ENCODE assay signal across 35 cellular contexts in the genomic region with DNA sequence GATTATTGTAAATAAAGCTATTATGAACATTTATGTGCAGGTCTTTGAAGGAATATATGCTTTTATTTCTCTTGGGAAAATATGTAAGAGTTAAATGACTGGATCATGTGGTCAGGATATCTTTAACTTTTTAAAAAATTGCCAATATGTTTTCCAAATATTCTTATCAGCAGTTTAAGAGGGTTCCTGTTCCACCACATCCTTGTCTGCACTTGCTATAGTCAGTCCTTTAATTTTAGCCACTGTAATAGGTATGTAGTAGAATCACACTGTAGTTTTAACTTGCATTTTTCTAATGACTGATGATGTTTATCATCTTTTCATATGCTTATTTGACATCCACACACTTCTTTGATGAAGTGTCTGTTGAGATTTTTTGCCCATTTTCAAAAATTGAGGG.
"Had no signal": no experiment of that assay in that cellular context is flagged by ENCODE, and none has a peak within 500 bp of the region (broad histone marks: within the 10 kb centered on the region; RNA-seq: fewer than 3 reads in every experiment).

No MANE protein-coding gene starts in this region.

- H3K9me3 ChIP-seq: MG63 had no signal

- H3K27me3 ChIP-seq: MG63 had no signal

- DNase-seq: Karpas-422, Kasumi-1, MG63, MM.1S, MV-4-11, NCI-H1048, NCI-H1092, NCI-H1092 treated with DMSO at 0.1 percent for 48 hours, NCI-H1105, NCI-H1105 treated with DMSO at 0.1 percent for 48 hours, NCI-H1417, NCI-H1417 treated with DMSO at 0.1 percent for 48 hours, NCI-H1436, NCI-H1436 treated with DMSO at 0.1 percent for 48 hours, NCI-H146, NCI-H1694, NCI-H1694 treated with DMSO at 0.1 percent for 48 hours, NCI-H187, NCI-H187 treated with DMSO at 0.1 percent for 48 hours, NCI-H1930, NCI-H2029, NCI-H2029 treated with DMSO at 0.1 percent for 48 hours, NCI-H2081, NCI-H2081 treated with DMSO at 0.1 percent for 48 hours, NCI-H2107, NCI-H2171, NCI-H2171 treated with DMSO at 0.1 percent for 48 hours, NCI-H2227 treated with DMSO at 0.1 percent for 48 hours, NCI-H226, NCI-H345, NCI-H446 treated with DMSO at 0.1 percent for 48 hours, NCI-H510A, NCI-H510A treated with DMSO at 0.1 percent for 48 hours, NCI-H524, NCI-H524 treated with DMSO at 0.1 percent for 48 hours had no signal

- H3K36me3 ChIP-seq: MG63 had no signal

- H3K4me3 ChIP-seq: MG63 had no signal
